1 cellular context compared by ENCODE assay signal in the genomic region with DNA sequence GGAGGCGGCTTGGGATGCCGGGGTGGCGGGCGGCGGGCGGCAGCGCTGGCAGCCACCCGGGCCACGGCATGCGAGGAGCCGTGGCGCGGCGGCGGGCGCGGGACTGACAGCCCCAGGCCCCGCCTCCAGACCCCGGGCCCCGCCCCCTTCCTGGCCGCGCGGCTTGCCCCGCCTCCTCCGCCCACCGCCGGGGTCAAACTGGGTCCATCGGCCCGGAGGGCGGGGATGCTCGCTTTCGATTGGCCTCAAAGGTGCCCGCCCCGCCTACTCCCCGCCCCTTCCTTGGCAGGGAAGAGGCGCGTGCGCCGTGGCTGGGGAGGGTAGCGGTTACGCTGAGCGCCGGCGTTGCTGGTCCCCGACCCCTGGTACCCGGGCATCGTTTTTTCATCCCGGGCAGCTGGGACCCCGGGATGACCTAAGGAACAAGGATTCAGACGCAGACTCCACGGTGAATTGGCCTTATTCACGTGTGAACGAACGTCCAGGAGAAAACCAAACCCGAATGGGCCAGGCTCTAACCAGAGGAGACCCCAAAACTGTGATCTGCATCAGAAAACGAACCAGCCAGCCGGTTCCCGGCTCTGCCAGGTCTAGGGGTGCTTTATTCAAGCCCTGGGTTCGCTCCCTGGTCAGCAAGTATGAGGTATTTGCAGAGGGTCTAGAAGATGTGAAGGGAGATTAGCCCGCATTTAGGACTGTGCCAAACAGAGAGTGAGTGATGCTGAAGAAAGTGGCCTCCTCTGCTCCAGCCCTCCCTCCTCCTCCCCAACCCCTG.
TF ChIP-seq lines count a peak whose summit lies in the region.

No MANE protein-coding gene starts in this region.

TF ChIP-seq in HEK293, 187 proteins besides CTCF, POLR2A, EP300 and RAD21 (continued from another document):
- no peak for TF ChIP-seq ZNF266 (tag by site-specific recombination; IDR thresholded peaks at IDR 0.05; ENCODE audit: low read depth)
- TF ChIP-seq ZNF585B (tag by site-specific recombination; IDR thresholded peaks at IDR 0.05): peak; percentile 29
- TF ChIP-seq SP7 (tag by site-specific recombination; IDR thresholded peaks at IDR 0.05): 0 out of 2 replicates have a peak, but pooled peaks have one; percentile 11
- TF ChIP-seq, protein P1, sequence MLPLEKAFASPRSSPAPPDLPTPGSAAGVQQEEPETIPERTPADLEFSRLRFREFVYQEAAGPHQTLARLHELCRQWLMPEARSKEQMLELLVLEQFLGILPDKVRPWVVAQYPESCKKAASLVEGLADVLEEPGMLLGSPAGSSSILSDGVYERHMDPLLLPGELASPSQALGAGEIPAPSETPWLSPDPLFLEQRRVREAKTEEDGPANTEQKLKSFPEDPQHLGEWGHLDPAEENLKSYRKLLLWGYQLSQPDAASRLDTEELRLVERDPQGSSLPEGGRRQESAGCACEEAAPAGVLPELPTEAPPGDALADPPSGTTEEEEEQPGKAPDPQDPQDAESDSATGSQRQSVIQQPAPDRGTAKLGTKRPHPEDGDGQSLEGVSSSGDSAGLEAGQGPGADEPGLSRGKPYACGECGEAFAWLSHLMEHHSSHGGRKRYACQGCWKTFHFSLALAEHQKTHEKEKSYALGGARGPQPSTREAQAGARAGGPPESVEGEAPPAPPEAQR (tag by site-specific recombination; IDR thresholded peaks at IDR 0.05): no peak
- TF ChIP-seq, protein P2, sequence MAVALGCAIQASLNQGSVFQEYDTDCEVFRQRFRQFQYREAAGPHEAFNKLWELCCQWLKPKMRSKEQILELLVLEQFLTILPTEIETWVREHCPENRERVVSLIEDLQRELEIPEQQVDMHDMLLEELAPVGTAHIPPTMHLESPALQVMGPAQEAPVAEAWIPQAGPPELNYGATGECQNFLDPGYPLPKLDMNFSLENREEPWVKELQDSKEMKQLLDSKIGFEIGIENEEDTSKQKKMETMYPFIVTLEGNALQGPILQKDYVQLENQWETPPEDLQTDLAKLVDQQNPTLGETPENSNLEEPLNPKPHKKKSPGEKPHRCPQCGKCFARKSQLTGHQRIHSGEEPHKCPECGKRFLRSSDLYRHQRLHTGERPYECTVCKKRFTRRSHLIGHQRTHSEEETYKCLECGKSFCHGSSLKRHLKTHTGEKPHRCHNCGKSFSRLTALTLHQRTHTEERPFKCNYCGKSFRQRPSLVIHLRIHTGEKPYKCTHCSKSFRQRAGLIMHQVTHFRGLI (tag by site-specific recombination; IDR thresholded peaks at IDR 0.05): no peak
- peak; percentile 95 for TF ChIP-seq SP2 (tag by site-specific recombination; IDR thresholded peaks at IDR 0.05)
- TF ChIP-seq ZNF133 (tag by site-specific recombination; IDR thresholded peaks at IDR 0.05): no peak
- no peak for TF ChIP-seq ZEB2 (tag by site-specific recombination; IDR thresholded peaks at IDR 0.05)
- no peak for TF ChIP-seq ZBTB8A (tag by site-specific recombination; IDR thresholded peaks at IDR 0.05)
- TF ChIP-seq, protein P3, sequence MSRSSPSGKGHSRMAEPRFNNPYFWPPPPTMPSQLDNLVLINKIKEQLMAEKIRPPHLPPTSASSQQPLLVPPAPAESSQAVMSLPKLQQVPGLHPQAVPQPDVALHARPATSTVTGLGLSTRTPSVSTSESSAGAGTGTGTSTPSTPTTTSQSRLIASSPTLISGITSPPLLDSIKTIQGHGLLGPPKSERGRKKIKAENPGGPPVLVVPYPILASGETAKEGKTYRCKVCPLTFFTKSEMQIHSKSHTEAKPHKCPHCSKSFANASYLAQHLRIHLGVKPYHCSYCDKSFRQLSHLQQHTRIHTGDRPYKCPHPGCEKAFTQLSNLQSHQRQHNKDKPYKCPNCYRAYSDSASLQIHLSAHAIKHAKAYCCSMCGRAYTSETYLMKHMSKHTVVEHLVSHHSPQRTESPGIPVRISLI (tag by site-specific recombination; IDR thresholded peaks at IDR 0.05): no peak
- peak; percentile 29; the same call in 1 of the 2 replicates for TF ChIP-seq KLF10 (tag by site-specific recombination; IDR thresholded peaks at IDR 0.05)
- no peak for TF ChIP-seq ZNF76 (tag by site-specific recombination; IDR thresholded peaks at IDR 0.05; ENCODE audit: borderline replicate concordance, low read depth)
- TF ChIP-seq, protein P4, sequence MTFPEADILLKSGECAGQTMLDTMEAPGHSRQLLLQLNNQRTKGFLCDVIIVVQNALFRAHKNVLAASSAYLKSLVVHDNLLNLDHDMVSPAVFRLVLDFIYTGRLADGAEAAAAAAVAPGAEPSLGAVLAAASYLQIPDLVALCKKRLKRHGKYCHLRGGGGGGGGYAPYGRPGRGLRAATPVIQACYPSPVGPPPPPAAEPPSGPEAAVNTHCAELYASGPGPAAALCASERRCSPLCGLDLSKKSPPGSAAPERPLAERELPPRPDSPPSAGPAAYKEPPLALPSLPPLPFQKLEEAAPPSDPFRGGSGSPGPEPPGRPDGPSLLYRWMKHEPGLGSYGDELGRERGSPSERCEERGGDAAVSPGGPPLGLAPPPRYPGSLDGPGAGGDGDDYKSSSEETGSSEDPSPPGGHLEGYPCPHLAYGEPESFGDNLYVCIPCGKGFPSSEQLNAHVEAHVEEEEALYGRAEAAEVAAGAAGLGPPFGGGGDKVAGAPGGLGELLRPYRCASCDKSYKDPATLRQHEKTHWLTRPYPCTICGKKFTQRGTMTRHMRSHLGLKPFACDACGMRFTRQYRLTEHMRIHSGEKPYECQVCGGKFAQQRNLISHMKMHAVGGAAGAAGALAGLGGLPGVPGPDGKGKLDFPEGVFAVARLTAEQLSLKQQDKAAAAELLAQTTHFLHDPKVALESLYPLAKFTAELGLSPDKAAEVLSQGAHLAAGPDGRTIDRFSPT (tag by site-specific recombination; IDR thresholded peaks at IDR 0.05): 0 out of 2 replicates have a peak, but pooled peaks have one; percentile 46
- TF ChIP-seq KLF9 (tag by site-specific recombination; IDR thresholded peaks at IDR 0.05; ENCODE audit: low read depth): peak; percentile 57; the same call in 1 of the 2 replicates
- no peak for TF ChIP-seq ZNF341 (tag by site-specific recombination; IDR thresholded peaks at IDR 0.05; ENCODE audit: low read depth)
- TF ChIP-seq, protein P5, sequence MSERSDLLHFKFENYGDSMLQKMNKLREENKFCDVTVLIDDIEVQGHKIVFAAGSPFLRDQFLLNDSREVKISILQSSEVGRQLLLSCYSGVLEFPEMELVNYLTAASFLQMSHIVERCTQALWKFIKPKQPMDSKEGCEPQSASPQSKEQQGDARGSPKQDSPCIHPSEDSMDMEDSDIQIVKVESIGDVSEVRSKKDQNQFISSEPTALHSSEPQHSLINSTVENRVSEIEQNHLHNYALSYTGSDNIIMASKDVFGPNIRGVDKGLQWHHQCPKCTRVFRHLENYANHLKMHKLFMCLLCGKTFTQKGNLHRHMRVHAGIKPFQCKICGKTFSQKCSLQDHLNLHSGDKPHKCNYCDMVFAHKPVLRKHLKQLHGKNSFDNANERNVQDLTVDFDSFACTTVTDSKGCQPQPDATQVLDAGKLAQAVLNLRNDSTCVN (tag by site-specific recombination; optimal IDR thresholded peaks at IDR 0.05): peak; percentile 44
- TF ChIP-seq, protein P6, sequence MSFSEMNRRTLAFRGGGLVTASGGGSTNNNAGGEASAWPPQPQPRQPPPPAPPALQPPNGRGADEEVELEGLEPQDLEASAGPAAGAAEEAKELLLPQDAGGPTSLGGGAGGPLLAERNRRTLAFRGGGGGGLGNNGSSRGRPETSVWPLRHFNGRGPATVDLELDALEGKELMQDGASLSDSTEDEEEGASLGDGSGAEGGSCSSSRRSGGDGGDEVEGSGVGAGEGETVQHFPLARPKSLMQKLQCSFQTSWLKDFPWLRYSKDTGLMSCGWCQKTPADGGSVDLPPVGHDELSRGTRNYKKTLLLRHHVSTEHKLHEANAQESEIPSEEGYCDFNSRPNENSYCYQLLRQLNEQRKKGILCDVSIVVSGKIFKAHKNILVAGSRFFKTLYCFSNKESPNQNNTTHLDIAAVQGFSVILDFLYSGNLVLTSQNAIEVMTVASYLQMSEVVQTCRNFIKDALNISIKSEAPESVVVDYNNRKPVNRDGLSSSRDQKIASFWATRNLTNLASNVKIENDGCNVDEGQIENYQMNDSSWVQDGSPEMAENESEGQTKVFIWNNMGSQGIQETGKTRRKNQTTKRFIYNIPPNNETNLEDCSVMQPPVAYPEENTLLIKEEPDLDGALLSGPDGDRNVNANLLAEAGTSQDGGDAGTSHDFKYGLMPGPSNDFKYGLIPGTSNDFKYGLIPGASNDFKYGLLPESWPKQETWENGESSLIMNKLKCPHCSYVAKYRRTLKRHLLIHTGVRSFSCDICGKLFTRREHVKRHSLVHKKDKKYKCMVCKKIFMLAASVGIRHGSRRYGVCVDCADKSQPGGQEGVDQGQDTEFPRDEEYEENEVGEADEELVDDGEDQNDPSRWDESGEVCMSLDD (tag by site-specific recombination; IDR thresholded peaks at IDR 0.05): 0 out of 2 replicates have a peak, but pooled peaks have one; percentile 27
- TF ChIP-seq ZNF175 (tag by site-specific recombination; IDR thresholded peaks at IDR 0.05): no peak
- TF ChIP-seq SP3 (tag by site-specific recombination; IDR thresholded peaks at IDR 0.05): peak; percentile 83
- TF ChIP-seq ZNF37A (tag by site-specific recombination; IDR thresholded peaks at IDR 0.05): no peak
- TF ChIP-seq OSR2 (tag by site-specific recombination; IDR thresholded peaks at IDR 0.05): no peak
